Comparison of ENCODE assay signal across 12 cellular contexts in genomic region chr4:186765138-186765537, GRCh38. TPM values are rescaled to one million over a fixed set of nuclear protein-coding genes. Genes with fewer than 3 reads are reported as not detected.
DNase-seq lines count a peak whose midpoint lies in the region; ATAC-seq and TF ChIP-seq lines count a peak whose summit lies in the region.
"Had no signal": no experiment of that assay in that cellular context is flagged by ENCODE, and none has a peak within 500 bp of the region (broad histone marks: within the 10 kb centered on the region; RNA-seq: fewer than 3 reads in every experiment).

No MANE protein-coding gene starts in this region.

- no peaks in the 10 kb centered on the region for H3K9me3 ChIP-seq in SJCRH30 (replicated peaks)
- no peaks in the 10 kb centered on the region for H3K9me3 ChIP-seq in transverse colon
- H3K9me3 ChIP-seq: thoracic aorta had no signal

- TF ChIP-seq POLR2A in transverse colon (IDR thresholded peaks at IDR 0.05), result peak; percentile 34

- no peak for TF ChIP-seq CTCF in foreskin fibroblast (IDR thresholded peaks at IDR 0.05; ENCODE audit: low read depth, low read length)
- peak in 2 of 5 experiments; percentile 39 to 59 for TF ChIP-seq CTCF in transverse colon (IDR thresholded peaks at IDR 0.05)

- H3K27me3 ChIP-seq in SJCRH30, result no peaks in the 10 kb centered on the region
- no peaks in the 10 kb centered on the region for H3K27me3 ChIP-seq in transverse colon

- H3K27ac ChIP-seq in SJCRH30, result peak overlapping the region; percentile 59
- peak overlapping the region; percentile 71 to 82 (median 76) for H3K27ac ChIP-seq in transverse colon
- H3K27ac ChIP-seq: 22Rv1, thoracic aorta had no signal

- intact Hi-C loops in transverse colon (cut with DNase I; ENCODE audit: low total_unique reads), result no loop called here

- H3K36me3 ChIP-seq in SJCRH30 (no peaks in the 10 kb centered on the region), transverse colon (no peaks in the 10 kb centered on the region)
- H3K36me3 ChIP-seq: thoracic aorta had no signal

- DNase-seq in DMS53 (lab: John Stamatoyannopoulos, UW) (peak; percentile 3), DMS53 treated with DMSO at 0.1 percent for 48 hours (lab: John Stamatoyannopoulos, UW; ENCODE audit: unreplicated experiment) (no peak), SJCRH30 (peak; percentile 55 to 67), foreskin fibroblast (peak; percentile 76 to 87), transverse colon (peak; percentile 82), occipital lobe (lab: John Stamatoyannopoulos, UW) (no peak)
- DNase-seq: activated naive CD8-positive, alpha-beta T cell treated with anti-CD3 and anti-CD28 coated beads for 36 hours; NCI-H524 treated with DMSO at 0.1 percent for 48 hours had no signal

- H3K4me3 ChIP-seq in SJCRH30 (peak overlapping the region; percentile 42), foreskin fibroblast (ENCODE audit: low read depth in 1 of 2, low read length in 2 of 2) (peak overlapping the region in 1 of 2 donors; percentile 11), transverse colon (no peak overlapping the region)
- H3K4me3 ChIP-seq: thoracic aorta had no signal

- WGBS in transverse colon (ENCODE audit: low coverage in 1 of 2), 2 donors, result 40 to 43% methylated on average over 3 to 9 of the region's 9 CpGs

- ATAC-seq in HG02840 (IDR thresholded peaks at IDR 0.05; ENCODE audit: low FRiP score, unreplicated experiment), result no peak
- ATAC-seq in HG03342 (IDR thresholded peaks at IDR 0.05; ENCODE audit: unreplicated experiment), result no peak

- in situ Hi-C loops in transverse colon (cut with MboI; ENCODE audit: low pct_ligation_motif_present in 1 of 4, low pct_unique_long_range_greater_than_20kb in 1 of 4, low sequenced_read_pairs in 3 of 4), result no loop called here

- H3K4me1 ChIP-seq in SJCRH30 (peaks cover 3% of the 10 kb centered on the region; the same call in 1 of the 2 replicates), transverse colon (peaks cover 0 to 15% (median 6%) of the 10 kb centered on the region in 4 donors)

- no peak for TF ChIP-seq EP300 in transverse colon (IDR thresholded peaks at IDR 0.05; ENCODE audit: low read depth)

RNA-seq across cellular contexts. Expression of gene FAT1, which starts 41.5 kb away (rescaled TPM):
- 152 and 154 TPM in 2 replicates for total RNA-seq in SJCRH30 (2014; rRNA removed; shearing (Covaris generic))
- 100 to 1,000 TPM; 321 to 477 (median 380) TPM for total RNA-seq in transverse colon
- total RNA-seq in occipital lobe, result 28.4 TPM

Comparison
In these comparisons a context has a peak if more than half of its experiments do, and no peak if none do; other contexts are left out.
1. DNase-seq: peak in DMS53 (single experiment), SJCRH30 (2 of 2), foreskin fibroblast (2 of 2) and transverse colon (single experiment); none in DMS53 treated with DMSO at 0.1 percent for 48 hours (single experiment) and occipital lobe (single experiment).